Comparison of ENCODE assay signal across 8 cellular contexts in genomic region chr11:3580487-3581388, GRCh38.
DNase-seq lines count a peak whose midpoint lies in the region; ATAC-seq, FAIRE-seq and TF ChIP-seq lines count a peak whose summit lies in the region.
"Not testable (repeated sequence)": the region's sequence is repeated elsewhere in the genome, so short reads cannot be mapped to it uniquely, and the experiment has no call there.

No MANE protein-coding gene starts in this region.

- not testable (repeated sequence) for H3K14ac ChIP-seq in trophoblast cell (ENCODE audit: low read length)

- not testable (repeated sequence) for H3K4me3 ChIP-seq in CD8-positive, alpha-beta T cell (ENCODE audit: low read depth, low read length); trophoblast cell (ENCODE audit: low read depth, low read length)
- H3K4me3 ChIP-seq in HUES6 (ENCODE audit: low read depth, low read length) (peak overlapping the region; percentile 72), bronchial epithelial cell (ENCODE audit: low read depth, low read length) (peak overlapping the region; percentile 17), iPS DF 6.9 (ENCODE audit: low read length) (peak overlapping the region; percentile 40; the same call in 1 of the 2 replicates)

- POLR2A ChIA-PET in CD8-positive, alpha-beta T cell (lab: Charles Lee); activated CD4-positive, alpha-beta memory T cell treated with anti-CD3 and anti-CD28 coated beads for 36 hours (lab: Charles Lee): not testable (repeated sequence)

- peak overlapping the region; percentile 56 for H4K8ac ChIP-seq in trophoblast cell (ENCODE audit: low read depth, low read length)

- H3K23ac ChIP-seq in trophoblast cell (ENCODE audit: low read length): not testable (repeated sequence)

- H3K27me3 Mint-ChIP-seq in CD8-positive, alpha-beta T cell (ENCODE audit: low read depth): peaks cover 41% of the 10 kb centered on the region
- H3K27me3 Mint-ChIP-seq in activated CD4-positive, alpha-beta memory T cell treated with anti-CD3 and anti-CD28 coated beads for 36 hours: peaks cover 20% of the 10 kb centered on the region

- not testable (repeated sequence) for H3K4ac ChIP-seq in trophoblast cell (ENCODE audit: low read depth, low read length)

- peak; percentile 72 for TF ChIP-seq CTCF in CD8-positive, alpha-beta T cell (IDR thresholded peaks at IDR 0.05)
- peak; percentile 52 for TF ChIP-seq CTCF in bronchial epithelial cell (IDR thresholded peaks at IDR 0.05; ENCODE audit: insufficient read depth, low read length, severe bottlenecking)

- not testable (repeated sequence) for H2AK5ac ChIP-seq in trophoblast cell (ENCODE audit: low read length)

- H3K36me3 Mint-ChIP-seq in CD8-positive, alpha-beta T cell; activated CD4-positive, alpha-beta memory T cell treated with anti-CD3 and anti-CD28 coated beads for 36 hours; stimulated activated effector memory CD8-positive, alpha-beta T cell treated with anti-CD3 and anti-CD28 coated beads, Interleukin-12 subunit alpha, Interleukin-12 subunit beta, amount 100 ng/mL, for 72 hours: not testable (repeated sequence)

- peak overlapping the region; percentile 70 for H3K4me2 ChIP-seq in trophoblast cell (ENCODE audit: low read length)

- H3K9me3 ChIP-seq in CD8-positive, alpha-beta T cell (ENCODE audit: low read length); HUES6 (ENCODE audit: control insufficient read depth, insufficient read depth, low read depth, low read length); iPS DF 6.9 (ENCODE audit: control insufficient read depth, insufficient read depth, low read length); trophoblast cell (ENCODE audit: insufficient read depth, low read depth, low read length): not testable (repeated sequence)

- not testable (repeated sequence) for H3K27ac ChIP-seq in CD8-positive, alpha-beta T cell (ENCODE audit: low read depth, low read length); HUES6 (ENCODE audit: low read depth, low read length); iPS DF 6.9 (ENCODE audit: low read length); trophoblast cell (ENCODE audit: low read depth, low read length)

- H2BK5ac ChIP-seq in trophoblast cell (ENCODE audit: low read depth, low read length, poor library complexity): not testable (repeated sequence)

- not testable (repeated sequence) for H3K79me2 ChIP-seq in trophoblast cell (ENCODE audit: control insufficient read depth, insufficient read depth, low read length, poor library complexity)

- not testable (repeated sequence) for H4K12ac ChIP-seq in trophoblast cell (ENCODE audit: low read depth, low read length)

- H3K18ac ChIP-seq in trophoblast cell (ENCODE audit: low read length): not testable (repeated sequence)

- intact Hi-C loops in CD8-positive, alpha-beta T cell (cut with DNase I, micrococcal nuclease): loop anchor here in 1 of 2 experiments (2.0 to 10.0 kb wide), 2 partner anchors 126 to 236 kb away; no protein-coding TSS in a partner anchor
- intact Hi-C loops in activated CD4-positive, alpha-beta memory T cell treated with anti-CD3 and anti-CD28 coated beads for 36 hours (cut with micrococcal nuclease): not testable (repeated sequence)

- not testable (repeated sequence) for H2BK12ac ChIP-seq in trophoblast cell (ENCODE audit: low read length)

- ATAC-seq in CD8-positive, alpha-beta T cell: not testable (repeated sequence)
- peak; percentile 48 for ATAC-seq in stimulated activated effector memory CD8-positive, alpha-beta T cell treated with anti-CD3 and anti-CD28 coated beads, Interleukin-12 subunit alpha, Interleukin-12 subunit beta, amount 100 ng/mL, for 72 hours

- H3K4me1 ChIP-seq in CD8-positive, alpha-beta T cell (ENCODE audit: insufficient read depth, low read length); iPS DF 6.9 (ENCODE audit: control insufficient read depth, insufficient read depth, low read length); trophoblast cell (ENCODE audit: control insufficient read depth in 1 of 2, insufficient read depth in 2 of 2, low read length in 2 of 2): not testable (repeated sequence)
- peaks cover 24% of the 10 kb centered on the region for H3K4me1 ChIP-seq in HUES6 (ENCODE audit: control insufficient read depth, insufficient read depth, low read length)

- CTCF ChIA-PET in CD8-positive, alpha-beta T cell (lab: Charles Lee): interaction anchor here (0.6 to 1.2 kb wide), 2 partner anchors 17 to 125 kb away, joined by 3 read pairs; no protein-coding TSS in a partner anchor
- CTCF ChIA-PET in activated CD4-positive, alpha-beta memory T cell treated with anti-CD3 and anti-CD28 coated beads for 36 hours (lab: Charles Lee): interaction anchor here (0.7 to 1.2 kb wide), 4 partner anchors 29 to 127 kb away, joined by 3 to 4 read pairs (median 3); no protein-coding TSS in a partner anchor

- peak overlapping the region; percentile 74 for H3K9ac ChIP-seq in HUES6 (ENCODE audit: low read length)
- not testable (repeated sequence) for H3K9ac ChIP-seq in trophoblast cell (ENCODE audit: low read length)

- H3K4me1 Mint-ChIP-seq in CD8-positive, alpha-beta T cell (ENCODE audit: low read depth); activated CD4-positive, alpha-beta memory T cell treated with anti-CD3 and anti-CD28 coated beads for 36 hours (ENCODE audit: low read depth); stimulated activated effector memory CD8-positive, alpha-beta T cell treated with anti-CD3 and anti-CD28 coated beads, Interleukin-12 subunit alpha, Interleukin-12 subunit beta, amount 100 ng/mL, for 72 hours: not testable (repeated sequence)

- H4K91ac ChIP-seq in trophoblast cell (ENCODE audit: low read depth, low read length): peak overlapping the region; percentile 21

- not testable (repeated sequence) for H2BK120ac ChIP-seq in trophoblast cell (ENCODE audit: insufficient read depth, low read length, poor library complexity)

- not testable (repeated sequence) for H2AFZ ChIP-seq in trophoblast cell (ENCODE audit: insufficient read depth, low read length, poor library complexity)

- H3K27me3 ChIP-seq in CD8-positive, alpha-beta T cell (ENCODE audit: insufficient read depth, low read length); bronchial epithelial cell (ENCODE audit: control insufficient read depth, insufficient read depth, low read length); iPS DF 6.9 (ENCODE audit: control insufficient read depth, insufficient read depth, low read length); trophoblast cell (ENCODE audit: insufficient read depth, low read length): not testable (repeated sequence)
- H3K27me3 ChIP-seq in HUES6 (ENCODE audit: control insufficient read depth, insufficient read depth, low read length): peaks cover 25% of the 10 kb centered on the region

- H3K36me3 ChIP-seq in CD8-positive, alpha-beta T cell (ENCODE audit: insufficient read depth, low read length); HUES6 (ENCODE audit: control insufficient read depth, insufficient read depth, low read length); bronchial epithelial cell (ENCODE audit: control insufficient read depth, insufficient read depth, low read length); iPS DF 6.9 (ENCODE audit: control insufficient read depth, insufficient read depth, low read length); trophoblast cell (ENCODE audit: control insufficient read depth in 1 of 2, insufficient read depth in 2 of 2, low read length in 2 of 2): not testable (repeated sequence)

- not testable (repeated sequence) for H3K27ac Mint-ChIP-seq in CD8-positive, alpha-beta T cell; activated CD4-positive, alpha-beta memory T cell treated with anti-CD3 and anti-CD28 coated beads for 36 hours; stimulated activated effector memory CD8-positive, alpha-beta T cell treated with anti-CD3 and anti-CD28 coated beads, Interleukin-12 subunit alpha, Interleukin-12 subunit beta, amount 100 ng/mL, for 72 hours

- FAIRE-seq in bronchial epithelial cell (lab: Jason Lieb, UNC): not testable (repeated sequence)

- DNase-seq in CD8-positive, alpha-beta T cell: peak; percentile 37 to 82 (median 58)
- DNase-seq in OCI-M1 (lab: John Stamatoyannopoulos, UW) (peak; percentile 61), iPS DF 6.9 (ENCODE audit: low read depth, low spot score) (peak; percentile 33), trophoblast cell (peak; percentile 6 to 72)
- peak; percentile 69 for DNase-seq in activated CD4-positive, alpha-beta memory T cell treated with anti-CD3 and anti-CD28 coated beads for 36 hours
- not testable (repeated sequence) for DNase-seq in bronchial epithelial cell (ENCODE audit: low read depth)
- peak; percentile 75 to 86 for DNase-seq in stimulated activated effector memory CD8-positive, alpha-beta T cell treated with anti-CD3 and anti-CD28 coated beads, Interleukin-12 subunit alpha, Interleukin-12 subunit beta, amount 100 ng/mL, for 72 hours (ENCODE audit: low spot score in 2 of 2)

- not testable (repeated sequence) for H3K79me1 ChIP-seq in trophoblast cell (ENCODE audit: low read length)

- H3K9me3 Mint-ChIP-seq in CD8-positive, alpha-beta T cell; activated CD4-positive, alpha-beta memory T cell treated with anti-CD3 and anti-CD28 coated beads for 36 hours; stimulated activated effector memory CD8-positive, alpha-beta T cell treated with anti-CD3 and anti-CD28 coated beads, Interleukin-12 subunit alpha, Interleukin-12 subunit beta, amount 100 ng/mL, for 72 hours: not testable (repeated sequence)

- no CpG with 5 or more reads among the region's 92 CpGs for WGBS in iPS DF 6.9 (ENCODE audit: insufficient coverage, insufficient read length)
- WGBS in trophoblast cell (ENCODE audit: extremely low coverage, insufficient coverage, insufficient read length): no CpG with 5 or more reads among the region's 92 CpGs

- H3K4me3 Mint-ChIP-seq in CD8-positive, alpha-beta T cell: peak overlapping the region; percentile 68
- peak overlapping the region; percentile 66 for H3K4me3 Mint-ChIP-seq in activated CD4-positive, alpha-beta memory T cell treated with anti-CD3 and anti-CD28 coated beads for 36 hours
- H3K4me3 Mint-ChIP-seq in stimulated activated effector memory CD8-positive, alpha-beta T cell treated with anti-CD3 and anti-CD28 coated beads, Interleukin-12 subunit alpha, Interleukin-12 subunit beta, amount 100 ng/mL, for 72 hours: peak overlapping the region; percentile 60
